10 cellular contexts compared by ENCODE assay signal in genomic region chr4:139977838-139978604, GRCh38.
A peak's percentile ranks its signal among the peaks of the same experiment; 100 is the strongest.
DNase-seq lines count a peak whose midpoint lies in the region; ATAC-seq and TF ChIP-seq lines count a peak whose summit lies in the region.
"Had no signal": no experiment of that assay in that cellular context is flagged by ENCODE, and none has a peak within 500 bp of the region (broad histone marks: within the 10 kb centered on the region; RNA-seq: fewer than 3 reads in every experiment).

No MANE protein-coding gene starts in this region.

- H3K9me3 ChIP-seq in hepatocyte (ENCODE audit: low read depth), result no peaks in the 10 kb centered on the region

- H3K9me2 ChIP-seq in hepatocyte (replicated peaks; ENCODE audit: insufficient read depth), result no peaks in the 10 kb centered on the region

- H3K4me1 ChIP-seq in hepatocyte (ENCODE audit: insufficient read depth), result peaks cover 10% of the 10 kb centered on the region

- H3K36me3 Mint-ChIP-seq in activated T-helper 2 cell treated with anti-CD3 and anti-CD28 coated beads, Interferon-gamma antibody, Interleukin-2, Interleukin-4, amounts not matched to agents 10 μg/mL and 5 μg/mL and 100 μg/mL, durations not matched to agents 14 hours and 24 hours and 36 hours (ENCODE audit: low read depth), result peaks cover 6% of the 10 kb centered on the region
- no peaks in the 10 kb centered on the region for H3K36me3 Mint-ChIP-seq in osteocyte (ENCODE audit: unreplicated experiment)

- H3K27me3 ChIP-seq in GM06990 (replicated peaks; ENCODE audit: control insufficient read depth, insufficient read depth, low read length), result no peaks in the 10 kb centered on the region
- H3K27me3 ChIP-seq in hepatocyte, result no peaks in the 10 kb centered on the region

- H3K4me2 ChIP-seq in hepatocyte, result no peak overlapping the region

- no peaks in the 10 kb centered on the region for H4K20me1 ChIP-seq in hepatocyte (ENCODE audit: insufficient read depth, poor library complexity, severe bottlenecking)

- WGBS in hepatocyte (ENCODE audit: low lambda C conversion rate, missing lambda C conversion rate), result 93% methylated on average over 3 of the region's 3 CpGs

- H3K4me3 ChIP-seq in GM06990 (replicated peaks; ENCODE audit: low read depth, low read length), result no peak overlapping the region
- H3K4me3 ChIP-seq in hepatocyte, result no peak overlapping the region

- no peak overlapping the region for H2AFZ ChIP-seq in hepatocyte

- DNase-seq in GM06990 (ENCODE audit: extremely low read depth, insufficient read length) (peak; percentile 29), SKM-1 treated with dmso at 0.1 percent for 144 hours (lab: John Stamatoyannopoulos, UW; ENCODE audit: unreplicated experiment) (peak; percentile 19), retina (no peak), osteocyte (ENCODE audit: extremely low spot score, unreplicated experiment) (no peak), hepatocyte (ENCODE audit: low spot score) (no peak)
- no peak for DNase-seq in activated T-helper 2 cell treated with anti-CD3 and anti-CD28 coated beads, Interferon-gamma antibody, Interleukin-2, Interleukin-4, amounts not matched to agents 10 μg/mL and 5 μg/mL and 100 μg/mL, durations not matched to agents 14 hours and 24 hours and 36 hours (ENCODE audit: low spot score)
- DNase-seq: NCI-H446 treated with DMSO at 0.1 percent for 48 hours had no signal

- no peaks in the 10 kb centered on the region for H3K27me3 Mint-ChIP-seq in activated T-helper 2 cell treated with anti-CD3 and anti-CD28 coated beads, Interferon-gamma antibody, Interleukin-2, Interleukin-4, amounts not matched to agents 10 μg/mL and 5 μg/mL and 100 μg/mL, durations not matched to agents 14 hours and 24 hours and 36 hours (ENCODE audit: low read depth)
- no peaks in the 10 kb centered on the region for H3K27me3 Mint-ChIP-seq in osteocyte (ENCODE audit: unreplicated experiment)
- H3K27me3 Mint-ChIP-seq: activated naive CD8-positive, alpha-beta T cell had no signal

- no peak overlapping the region for H3K27ac Mint-ChIP-seq in activated T-helper 2 cell treated with anti-CD3 and anti-CD28 coated beads, Interferon-gamma antibody, Interleukin-2, Interleukin-4, amounts not matched to agents 10 μg/mL and 5 μg/mL and 100 μg/mL, durations not matched to agents 14 hours and 24 hours and 36 hours
- H3K27ac Mint-ChIP-seq in osteocyte (ENCODE audit: unreplicated experiment), result no peak overlapping the region

- H3K79me2 ChIP-seq in hepatocyte, result peaks cover 12% of the 10 kb centered on the region

- H3K4me1 Mint-ChIP-seq in activated T-helper 2 cell treated with anti-CD3 and anti-CD28 coated beads, Interferon-gamma antibody, Interleukin-2, Interleukin-4, amounts not matched to agents 10 μg/mL and 5 μg/mL and 100 μg/mL, durations not matched to agents 14 hours and 24 hours and 36 hours (ENCODE audit: low read depth), result peaks cover 32% of the 10 kb centered on the region
- H3K4me1 Mint-ChIP-seq in osteocyte (ENCODE audit: unreplicated experiment), result peaks cover 31% of the 10 kb centered on the region

- H3K36me3 ChIP-seq in GM06990 (ENCODE audit: control insufficient read depth, insufficient read depth, low read length), result no peaks in the 10 kb centered on the region
- H3K36me3 ChIP-seq in hepatocyte (replicated peaks; ENCODE audit: insufficient read depth, low read depth), result no peaks in the 10 kb centered on the region

- ATAC-seq in GM19397 (IDR thresholded peaks at IDR 0.05; ENCODE audit: unreplicated experiment), result peak; percentile 48
- ATAC-seq in HG03103 (IDR thresholded peaks at IDR 0.05; ENCODE audit: low read depth, unreplicated experiment), result peak; percentile 41

- intact Hi-C loops in activated T-helper 2 cell treated with anti-CD3 and anti-CD28 coated beads, Interferon-gamma antibody, Interleukin-2, Interleukin-4, amounts not matched to agents 10 μg/mL and 5 μg/mL and 100 μg/mL, durations not matched to agents 14 hours and 24 hours and 36 hours (cut with micrococcal nuclease), result loop anchor here (2.0 kb wide), 1 partner anchor 27 kb away; no protein-coding TSS in a partner anchor

- H3K27ac ChIP-seq in hepatocyte, result no peak overlapping the region

- peaks cover 4% of the 10 kb centered on the region for H3K9me3 Mint-ChIP-seq in activated T-helper 2 cell treated with anti-CD3 and anti-CD28 coated beads, Interferon-gamma antibody, Interleukin-2, Interleukin-4, amounts not matched to agents 10 μg/mL and 5 μg/mL and 100 μg/mL, durations not matched to agents 14 hours and 24 hours and 36 hours
- H3K9me3 Mint-ChIP-seq in osteocyte (ENCODE audit: unreplicated experiment), result no peaks in the 10 kb centered on the region

- no peak overlapping the region for H3K4me3 Mint-ChIP-seq in activated T-helper 2 cell treated with anti-CD3 and anti-CD28 coated beads, Interferon-gamma antibody, Interleukin-2, Interleukin-4, amounts not matched to agents 10 μg/mL and 5 μg/mL and 100 μg/mL, durations not matched to agents 14 hours and 24 hours and 36 hours (ENCODE audit: low read depth)
- no peak overlapping the region for H3K4me3 Mint-ChIP-seq in osteocyte (ENCODE audit: unreplicated experiment)
- H3K4me3 Mint-ChIP-seq: activated naive CD8-positive, alpha-beta T cell had no signal

- TF ChIP-seq CTCF in GM06990 (IDR thresholded peaks at IDR 0.05; ENCODE audit: insufficient read depth, low read length, poor library complexity, severe bottlenecking), result no peak
- no peak for TF ChIP-seq CTCF in osteocyte (IDR thresholded peaks at IDR 0.05)
- no peak for TF ChIP-seq CTCF in hepatocyte (IDR thresholded peaks at IDR 0.05; ENCODE audit: poor library complexity)

Comparison
In these comparisons a context has a peak if more than half of its experiments do, and no peak if none do; other contexts are left out.
1. DNase-seq: peak in GM06990 (single experiment) and SKM-1 treated with dmso at 0.1 percent for 144 hours (single experiment); none in activated T-helper 2 cell treated with anti-CD3 and anti-CD28 coated beads, Interferon-gamma antibody, Interleukin-2, Interleukin-4, amounts not matched to agents 10 μg/mL and 5 μg/mL and 100 μg/mL, durations not matched to agents 14 hours and 24 hours and 36 hours (single experiment), retina (single experiment), osteocyte (single experiment) and hepatocyte (single experiment).